ENCODE assay signal across 16 cellular contexts in genomic region chr11:132644511-132644910, GRCh38.
DNase-seq lines count a peak whose midpoint lies in the region; ATAC-seq lines count a peak whose summit lies in the region.
"Had no signal": no experiment of that assay in that cellular context is flagged by ENCODE, and none has a peak within 500 bp of the region (broad histone marks: within the 10 kb centered on the region; RNA-seq: fewer than 3 reads in every experiment).

No MANE protein-coding gene starts in this region.

- DNase-seq in NCI-H1092 treated with DMSO at 0.1 percent for 48 hours (lab: John Stamatoyannopoulos, UW) = peak; percentile 17
- no peak for DNase-seq in NCI-H1092 (lab: John Stamatoyannopoulos, UW)
- peak; percentile 24 for DNase-seq in NCI-H128 (lab: John Stamatoyannopoulos, UW; ENCODE audit: unreplicated experiment)
- peak; percentile 47 for DNase-seq in NCI-H345 (lab: John Stamatoyannopoulos, UW)
- DNase-seq in NCI-H82 treated with DMSO at 0.1 percent for 48 hours (lab: John Stamatoyannopoulos, UW; ENCODE audit: unreplicated experiment) = peak; percentile 11
- no peak for DNase-seq in central memory CD4-positive, alpha-beta T cell
- DNase-seq: DMS53, NCI-H146, NCI-H226, SJCRH30, T-cell, T1000 had no signal

- no peak for ATAC-seq in GM19397 (IDR thresholded peaks at IDR 0.05; ENCODE audit: unreplicated experiment)
- ATAC-seq in HG03342 (IDR thresholded peaks at IDR 0.05; ENCODE audit: unreplicated experiment) = no peak
- ATAC-seq: GM23338, HepG2, T-cell had no signal

Comparison
In these comparisons a context has a peak if more than half of its experiments do, and no peak if none do; other contexts are left out.
1. DNase-seq: peak in NCI-H1092 treated with DMSO at 0.1 percent for 48 hours (single experiment), NCI-H128 (single experiment), NCI-H345 (single experiment) and NCI-H82 treated with DMSO at 0.1 percent for 48 hours (single experiment); none in NCI-H1092 (single experiment) and central memory CD4-positive, alpha-beta T cell (single experiment).